Comparison of ENCODE assay signal across 2 cellular contexts in genomic region chr9:89313842-89314241, GRCh38.
A peak's percentile ranks its signal among the peaks of the same experiment; 100 is the strongest.
TF ChIP-seq lines count a peak whose summit lies in the region.

No MANE protein-coding gene starts in this region.

TF ChIP-seq in HepG2, 621 proteins besides CTCF, POLR2A, EP300 and RAD21:
- TF ChIP-seq, protein P1, sequence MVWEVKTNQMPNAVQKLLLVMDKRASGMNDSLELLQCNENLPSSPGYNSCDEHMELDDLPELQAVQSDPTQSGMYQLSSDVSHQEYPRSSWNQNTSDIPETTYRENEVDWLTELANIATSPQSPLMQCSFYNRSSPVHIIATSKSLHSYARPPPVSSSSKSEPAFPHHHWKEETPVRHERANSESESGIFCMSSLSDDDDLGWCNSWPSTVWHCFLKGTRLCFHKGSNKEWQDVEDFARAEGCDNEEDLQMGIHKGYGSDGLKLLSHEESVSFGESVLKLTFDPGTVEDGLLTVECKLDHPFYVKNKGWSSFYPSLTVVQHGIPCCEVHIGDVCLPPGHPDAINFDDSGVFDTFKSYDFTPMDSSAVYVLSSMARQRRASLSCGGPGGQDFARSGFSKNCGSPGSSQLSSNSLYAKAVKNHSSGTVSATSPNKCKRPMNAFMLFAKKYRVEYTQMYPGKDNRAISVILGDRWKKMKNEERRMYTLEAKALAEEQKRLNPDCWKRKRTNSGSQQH (CRISPR knock-in tag; IDR thresholded peaks at IDR 0.05; ENCODE audit: low read depth) = no peak

TF ChIP-seq in H1, 55 proteins besides CTCF, POLR2A, EP300 and RAD21:
- TF ChIP-seq CHD2 (IDR thresholded peaks at IDR 0.05; ENCODE audit: low read length) (no peak), POLR2AphosphoS5 (IDR thresholded peaks at IDR 0.05; ENCODE audit: low read depth, low read length) (peak; percentile 47; the same call in 1 of the 2 replicates)
